Comparison of ENCODE assay signal across 13 cellular contexts in genomic region chr14:65361920-65362319, GRCh38. TPM values are rescaled to one million over a fixed set of nuclear protein-coding genes. Genes with fewer than 3 reads are reported as not detected.
DNase-seq lines count a peak whose midpoint lies in the region; ATAC-seq and TF ChIP-seq lines count a peak whose summit lies in the region.
"Had no signal": no experiment of that assay in that cellular context is flagged by ENCODE, and none has a peak within 500 bp of the region (broad histone marks: within the 10 kb centered on the region; RNA-seq: fewer than 3 reads in every experiment).

No MANE protein-coding gene starts in this region.

- no peak overlapping the region for H3K4me3 Mint-ChIP-seq in naive thymus-derived CD4-positive, alpha-beta T cell
- H3K4me3 Mint-ChIP-seq in effector memory CD8-positive, alpha-beta T cell, result no peak overlapping the region
- H3K4me3 Mint-ChIP-seq: T-helper 1 cell treated with Interleukin-12 subunit alpha and Interleukin-12 subunit beta and Interleukin-4 antibody, amounts not matched to agents 30 μg/mL and 1 μg/mL, for 36 hours had no signal

- TF ChIP-seq CTCF in AG04449 (IDR thresholded peaks at IDR 0.05; ENCODE audit: insufficient read depth, low read length, missing control alignments), result no peak
- no peak for TF ChIP-seq CTCF in fibroblast of mammary gland (conservative IDR thresholded peaks at IDR 0.05; ENCODE audit: control insufficient read depth, insufficient read depth, low read depth, low read length)

- ATAC-seq in naive thymus-derived CD4-positive, alpha-beta T cell, result no peak
- no peak for ATAC-seq in HG03280 (IDR thresholded peaks at IDR 0.05; ENCODE audit: unreplicated experiment)
- no peak for ATAC-seq in effector memory CD8-positive, alpha-beta T cell (replicated peaks)

- H3K9me3 Mint-ChIP-seq in naive thymus-derived CD4-positive, alpha-beta T cell, result no peaks in the 10 kb centered on the region
- H3K9me3 Mint-ChIP-seq in effector memory CD8-positive, alpha-beta T cell, result no peaks in the 10 kb centered on the region
- H3K9me3 Mint-ChIP-seq: T-helper 1 cell treated with Interleukin-12 subunit alpha and Interleukin-12 subunit beta and Interleukin-4 antibody, amounts not matched to agents 30 μg/mL and 1 μg/mL, for 36 hours had no signal

- H3K27me3 Mint-ChIP-seq in naive thymus-derived CD4-positive, alpha-beta T cell, result no peaks in the 10 kb centered on the region
- H3K27me3 Mint-ChIP-seq in effector memory CD8-positive, alpha-beta T cell, result no peaks in the 10 kb centered on the region

- H3K9me3 ChIP-seq in naive thymus-derived CD4-positive, alpha-beta T cell (ENCODE audit: control insufficient read depth in 2 of 3, low read length in 3 of 3), result no peaks in the 10 kb centered on the region
- H3K9me3 ChIP-seq: colonic mucosa had no signal

- peaks cover 0 to 46% (median 0%) of the 10 kb centered on the region in 5 donors for H3K36me3 Mint-ChIP-seq in naive thymus-derived CD4-positive, alpha-beta T cell
- no peaks in the 10 kb centered on the region for H3K36me3 Mint-ChIP-seq in effector memory CD8-positive, alpha-beta T cell (ENCODE audit: insufficient read depth)

- H3K4me3 ChIP-seq in AG04449 (ENCODE audit: low read depth, low read length), result no peak overlapping the region
- H3K4me3 ChIP-seq in fibroblast of mammary gland (ENCODE audit: control insufficient read depth, low read depth, low read length), result no peak overlapping the region
- no peak overlapping the region for H3K4me3 ChIP-seq in naive thymus-derived CD4-positive, alpha-beta T cell (ENCODE audit: low read length)
- H3K4me3 ChIP-seq: colonic mucosa had no signal

- H3K27ac Mint-ChIP-seq in naive thymus-derived CD4-positive, alpha-beta T cell, result no peak overlapping the region
- H3K27ac Mint-ChIP-seq in effector memory CD8-positive, alpha-beta T cell, result no peak overlapping the region
- H3K27ac Mint-ChIP-seq: T-helper 1 cell treated with Interleukin-12 subunit alpha and Interleukin-12 subunit beta and Interleukin-4 antibody, amounts not matched to agents 30 μg/mL and 1 μg/mL, for 36 hours had no signal

- peak; percentile 42 for DNase-seq in AG04449 (ENCODE audit: low read depth, low spot score)
- peak; percentile 5 for DNase-seq in OCI-M1 (lab: John Stamatoyannopoulos, UW)
- DNase-seq in fibroblast of mammary gland (ENCODE audit: low read depth), result peak; percentile 88
- peak; percentile 24 for DNase-seq in mucosa of gallbladder (ENCODE audit: low spot score)
- no peak for DNase-seq in naive thymus-derived CD4-positive, alpha-beta T cell
- DNase-seq in HuH-7.5 (ENCODE audit: low spot score), result no peak
- no peak for DNase-seq in effector memory CD8-positive, alpha-beta T cell
- DNase-seq: AML-193, colonic mucosa, NCI-H82, retina had no signal

- CTCF ChIA-PET in AG04449 (lab: Yijun Ruan, JAX), result interaction anchor here (1.3 kb wide), 1 partner anchor 9 kb away, joined by 6 read pairs; no protein-coding TSS in a partner anchor
- CTCF ChIA-PET in naive thymus-derived CD4-positive, alpha-beta T cell (lab: Charles Lee), result no interaction called here

- H3K4me1 Mint-ChIP-seq in naive thymus-derived CD4-positive, alpha-beta T cell, result peaks cover 2 to 53% (median 8%) of the 10 kb centered on the region in 7 donors
- no peaks in the 10 kb centered on the region for H3K4me1 Mint-ChIP-seq in effector memory CD8-positive, alpha-beta T cell (ENCODE audit: low read depth in 2 of 2)

- no peaks in the 10 kb centered on the region for H3K36me3 ChIP-seq in naive thymus-derived CD4-positive, alpha-beta T cell (ENCODE audit: control insufficient read depth in 2 of 3, insufficient read depth in 3 of 3, low read length in 3 of 3)
- H3K36me3 ChIP-seq: colonic mucosa had no signal

- peaks cover 0 to 6% of the 10 kb centered on the region in 2 donors for H3K4me1 ChIP-seq in naive thymus-derived CD4-positive, alpha-beta T cell (ENCODE audit: control insufficient read depth in 2 of 2, insufficient read depth in 2 of 2, low read length in 2 of 2)
- H3K4me1 ChIP-seq: colonic mucosa had no signal

- intact Hi-C loops in naive thymus-derived CD4-positive, alpha-beta T cell (cut with micrococcal nuclease), result no loop called here

- no peaks in the 10 kb centered on the region for H3K27me3 ChIP-seq in naive thymus-derived CD4-positive, alpha-beta T cell (ENCODE audit: control insufficient read depth in 2 of 2, insufficient read depth in 2 of 2, low read length in 2 of 2)
- H3K27me3 ChIP-seq: colonic mucosa had no signal

- H3K27ac ChIP-seq in naive thymus-derived CD4-positive, alpha-beta T cell (ENCODE audit: low read depth, low read length), result no peak overlapping the region
- H3K27ac ChIP-seq: colonic mucosa had no signal

- POLR2A ChIA-PET in AG04449 (lab: Yijun Ruan, JAX), result interaction anchor here (1.0 kb wide), 1 partner anchor 79 kb away, joined by 3 read pairs; no protein-coding TSS in a partner anchor
- POLR2A ChIA-PET in naive thymus-derived CD4-positive, alpha-beta T cell (lab: Charles Lee), result no interaction called here

RNA-seq across cellular contexts. Expression of gene FUT8, which starts 50.6 kb away (rescaled TPM):
- 33.9 TPM for total RNA-seq in mucosa of gallbladder
- 100 to 1,000 TPM in 1 of 5 experiments, 10 to 100 TPM in 4; 38.4 to 107 (median 43.4) TPM for total RNA-seq in naive thymus-derived CD4-positive, alpha-beta T cell
- 10 to 100 TPM; 11.1 to 11.2 TPM for polyA plus RNA-seq in naive thymus-derived CD4-positive, alpha-beta T cell

Comparison
In these comparisons a context has a peak if more than half of its experiments do, and no peak if none do; other contexts are left out.
1. DNase-seq: peak in AG04449 (single experiment), OCI-M1 (single experiment), fibroblast of mammary gland (single experiment) and mucosa of gallbladder (single experiment); none in naive thymus-derived CD4-positive, alpha-beta T cell (0 of 9), HuH-7.5 (single experiment) and effector memory CD8-positive, alpha-beta T cell (0 of 3).